8 cellular contexts compared by ENCODE assay signal in the genomic region with DNA sequence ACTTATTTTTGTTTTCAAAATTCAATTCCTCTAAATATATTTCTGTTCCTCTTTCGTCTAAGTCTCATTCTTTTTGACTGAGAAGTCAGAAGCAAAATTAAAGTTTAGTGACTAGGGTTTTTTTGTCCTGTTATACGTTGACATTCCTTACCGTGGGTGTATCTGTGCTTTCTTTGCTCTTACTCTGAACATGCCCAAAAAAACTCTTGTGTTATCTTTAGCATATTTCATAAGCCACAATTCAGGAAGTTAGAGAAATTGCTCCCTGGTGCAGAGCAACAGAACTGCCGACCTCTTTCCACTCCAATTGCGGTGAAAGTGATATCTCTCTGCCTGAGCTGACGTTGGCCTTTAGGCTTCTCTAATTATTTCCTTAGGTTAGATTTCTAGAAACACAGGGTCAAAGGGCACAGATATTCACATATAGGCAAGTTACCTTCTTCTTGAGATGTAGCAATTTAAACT.
DNase-seq lines count a peak whose midpoint lies in the region; ATAC-seq and FAIRE-seq lines count a peak whose summit lies in the region.

No MANE protein-coding gene starts in this region.

- H3K23ac ChIP-seq in neuronal stem cell (ENCODE audit: low read depth, low read length, poor library complexity) = no peak overlapping the region

- no peak overlapping the region for H2BK120ac ChIP-seq in neuronal stem cell (ENCODE audit: low read depth, low read length)

- H3K9ac ChIP-seq in neuronal stem cell (ENCODE audit: low read depth, low read length, poor library complexity) = no peak overlapping the region

- H3K27ac ChIP-seq in small intestine (ENCODE audit: low read depth in 1 of 2, low read length in 1 of 2) (peak overlapping the region; percentile 93 to 97), neuronal stem cell (replicated peaks; ENCODE audit: low read length) (no peak overlapping the region)

- H3K4ac ChIP-seq in neuronal stem cell (ENCODE audit: low read length) = no peak overlapping the region

- no peak for FAIRE-seq in small intestine (lab: Jason Lieb, UNC)

- H2BK12ac ChIP-seq in neuronal stem cell (ENCODE audit: low read length) = no peak overlapping the region

- H3K14ac ChIP-seq in neuronal stem cell (ENCODE audit: low read length) = no peak overlapping the region

- ATAC-seq in HG03439 (IDR thresholded peaks at IDR 0.05; ENCODE audit: unreplicated experiment) (peak; percentile 16), HG02884 (IDR thresholded peaks at IDR 0.05; ENCODE audit: unreplicated experiment) (no peak)

- H3K4me2 ChIP-seq in neuronal stem cell (ENCODE audit: insufficient read depth, low read length, poor library complexity, severe bottlenecking) = no peak overlapping the region

- H2AFZ ChIP-seq in neuronal stem cell (ENCODE audit: low read length) = no peak overlapping the region

- H4K8ac ChIP-seq in neuronal stem cell (ENCODE audit: low read depth, low read length) = no peak overlapping the region

- no peaks in the 10 kb centered on the region for H3K79me1 ChIP-seq in neuronal stem cell (ENCODE audit: low read depth, low read length)

- no peaks in the 10 kb centered on the region for H3K9me3 ChIP-seq in small intestine (ENCODE audit: control insufficient read depth, low read depth)
- no peaks in the 10 kb centered on the region for H3K9me3 ChIP-seq in neuronal stem cell (replicated peaks in 1 of 2; ENCODE audit: control insufficient read depth in 2 of 2, insufficient read depth in 1 of 2, low read depth in 1 of 2, low read length in 2 of 2)

- H3K4me1 ChIP-seq in small intestine (ENCODE audit: control insufficient read depth in 2 of 2, insufficient read depth in 1 of 2, low read depth in 1 of 2, low read length in 1 of 2) = peaks cover 14% of the 10 kb centered on the region in 2 donors
- peaks cover 11 to 23% of the 10 kb centered on the region in 2 donors for H3K4me1 ChIP-seq in neuronal stem cell (ENCODE audit: control insufficient read depth in 2 of 2, insufficient read depth in 1 of 2, low read depth in 1 of 2, low read length in 2 of 2)

- H3K36me3 ChIP-seq in small intestine (ENCODE audit: control insufficient read depth in 2 of 2, insufficient read depth in 2 of 2, low read length in 2 of 2) (no peaks in the 10 kb centered on the region), neuronal stem cell (replicated peaks in 1 of 2; ENCODE audit: control insufficient read depth in 2 of 2, insufficient read depth in 2 of 2, low read length in 2 of 2) (no peaks in the 10 kb centered on the region)

- WGBS in small intestine, 3 donors = 7 to 11% (median 8%) methylated on average over 6 of the region's 6 CpGs
- WGBS in neuronal stem cell (ENCODE audit: extremely low coverage in 2 of 2, insufficient read length in 2 of 2, insufficient replicate concordance in 1 of 2), 2 donors = no CpG with 5 or more reads among the region's 6 CpGs

- no peak overlapping the region for H2AK5ac ChIP-seq in neuronal stem cell (ENCODE audit: low read depth, low read length)

- no peak overlapping the region for H2BK5ac ChIP-seq in neuronal stem cell (ENCODE audit: low read length)

- DNase-seq in GM03348 (ENCODE audit: low spot score) (peak; percentile 79), glomerular visceral epithelial cell (ENCODE audit: extremely low spot score) (peak; percentile 68), small intestine (peak; percentile 85), neuronal stem cell (ENCODE audit: low spot score) (no peak)
- peak; percentile 8 for DNase-seq in activated CD4-positive, alpha-beta T cell treated with anti-CD3 and anti-CD28 coated beads, Interleukin-2, amount 50 U/mL, for 1 hour
- no peak for DNase-seq in stimulated activated CD4-positive, alpha-beta T cell treated with anti-CD3 and anti-CD28 coated beads, Interleukin-1b, Interleukin-23, amount 100 ng/mL, for 48 hours

- no peak overlapping the region for H2BK15ac ChIP-seq in neuronal stem cell (ENCODE audit: low read length)

- H3K27me3 ChIP-seq in small intestine (ENCODE audit: control insufficient read depth in 2 of 2, insufficient read depth in 2 of 2, low read length in 2 of 2) (no peaks in the 10 kb centered on the region), neuronal stem cell (ENCODE audit: control insufficient read depth in 3 of 3, insufficient read depth in 3 of 3, low read depth in 1 of 3, low read length in 3 of 3) (no peaks in the 10 kb centered on the region)

- no peak overlapping the region for H3K18ac ChIP-seq in neuronal stem cell (ENCODE audit: low read length)

- H3K4me3 ChIP-seq in small intestine (ENCODE audit: low read depth in 1 of 2, low read length in 2 of 2) = no peak overlapping the region
- no peak overlapping the region for H3K4me3 ChIP-seq in neuronal stem cell (ENCODE audit: low read length in 2 of 2)

- no peak overlapping the region for H4K91ac ChIP-seq in neuronal stem cell (ENCODE audit: low read depth, low read length, poor library complexity)

Comparison
In these comparisons a context has a peak if more than half of its experiments do, and no peak if none do; other contexts are left out.
1. DNase-seq: peak in GM03348 (single experiment), activated CD4-positive, alpha-beta T cell treated with anti-CD3 and anti-CD28 coated beads, Interleukin-2, amount 50 U/mL, for 1 hour (single experiment), glomerular visceral epithelial cell (single experiment) and small intestine (single experiment); none in stimulated activated CD4-positive, alpha-beta T cell treated with anti-CD3 and anti-CD28 coated beads, Interleukin-1b, Interleukin-23, amount 100 ng/mL, for 48 hours (single experiment) and neuronal stem cell (single experiment).